Comparison of ENCODE assay signal across 13 cellular contexts in the genomic region with DNA sequence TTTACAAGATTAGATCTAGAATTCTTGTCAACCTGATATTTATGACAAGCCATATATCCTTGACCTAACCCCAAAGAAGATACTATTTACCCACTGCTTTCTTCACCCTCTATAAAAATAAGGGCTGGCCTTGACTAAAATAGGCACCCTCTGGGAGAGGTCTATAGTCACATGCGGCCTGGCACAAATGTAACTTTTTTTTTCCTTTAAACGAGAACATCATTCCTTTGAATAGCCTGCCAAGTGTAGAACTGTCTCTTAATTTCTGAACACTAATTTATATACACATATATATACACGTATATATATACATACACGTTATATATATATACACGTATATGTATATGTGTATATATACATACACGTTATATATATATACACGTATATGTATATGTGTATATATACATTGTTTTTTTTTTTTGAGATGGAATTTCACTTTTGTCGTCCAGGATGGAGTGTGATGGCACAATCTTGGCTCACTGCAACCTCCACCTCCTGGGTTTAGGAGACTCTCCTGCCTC. TPM values are rescaled to one million over a fixed set of nuclear protein-coding genes. Genes with fewer than 3 reads are reported as not detected.
DNase-seq lines count a peak whose midpoint lies in the region; ATAC-seq and TF ChIP-seq lines count a peak whose summit lies in the region.
"Had no signal": no experiment of that assay in that cellular context is flagged by ENCODE, and none has a peak within 500 bp of the region (broad histone marks: within the 10 kb centered on the region; RNA-seq: fewer than 3 reads in every experiment).

No MANE protein-coding gene starts in this region.

- POLR2A ChIA-PET in PC-3 (lab: Charles Lee; ENCODE audit: unreplicated experiment) = no interaction called here

- H3K79me2 ChIP-seq in PC-3 (ENCODE audit: low read length) (peaks cover 97% of the 10 kb centered on the region), MM.1S (ENCODE audit: low read length) (peaks cover 85% of the 10 kb centered on the region)

- peaks cover 0 to 3% (median under 1%) of the 10 kb centered on the region in 7 donors for H3K9me3 Mint-ChIP-seq in CD4-positive, CD25-positive, alpha-beta regulatory T cell

- H3K4me2 ChIP-seq in PC-3 (ENCODE audit: low read length) (peak overlapping the region; percentile 3; the same call in 1 of the 2 replicates), MM.1S (ENCODE audit: low read depth, low read length) (no peak overlapping the region; the same call in 1 of the 2 replicates)
- H3K4me2 ChIP-seq: BLaER1 had no signal

- H3K27ac ChIP-seq in CD4-positive, CD25-positive, alpha-beta regulatory T cell (ENCODE audit: insufficient read depth, low read length, poor library complexity, severe bottlenecking) = peak overlapping the region; percentile 55
- H3K27ac ChIP-seq in PC-3 (ENCODE audit: low read length) (no peak overlapping the region), neutrophil (peak overlapping the region; percentile 89), MM.1S (ENCODE audit: low read length) (no peak overlapping the region; the same call in 1 of the 2 replicates)
- H3K27ac ChIP-seq: BLaER1 had no signal

- no peaks in the 10 kb centered on the region for H3K27me3 ChIP-seq in CD4-positive, CD25-positive, alpha-beta regulatory T cell (ENCODE audit: control insufficient read depth, insufficient read depth, low read length)
- H3K27me3 ChIP-seq in PC-3 (ENCODE audit: low read length) = no peaks in the 10 kb centered on the region
- H3K27me3 ChIP-seq in neutrophil = no peaks in the 10 kb centered on the region
- H3K27me3 ChIP-seq in MM.1S (replicated peaks; ENCODE audit: insufficient read depth, low read length) = no peaks in the 10 kb centered on the region
- H3K27me3 ChIP-seq: BLaER1 had no signal

- peaks cover 6% of the 10 kb centered on the region for H3K36me3 Mint-ChIP-seq in CD4-positive, CD25-positive, alpha-beta regulatory T cell

- no peaks in the 10 kb centered on the region for H3K27me3 Mint-ChIP-seq in CD4-positive, CD25-positive, alpha-beta regulatory T cell

- H3K9me2 ChIP-seq in PC-3 (replicated peaks; ENCODE audit: low read length) (no peaks in the 10 kb centered on the region), MM.1S (replicated peaks; ENCODE audit: insufficient read depth, low read length) (no peaks in the 10 kb centered on the region)

- peaks cover 33 to 82% (median 53%) of the 10 kb centered on the region in 4 donors for H3K4me1 Mint-ChIP-seq in CD4-positive, CD25-positive, alpha-beta regulatory T cell

- H3K4me3 Mint-ChIP-seq in CD4-positive, CD25-positive, alpha-beta regulatory T cell = peak overlapping the region in 2 of 4 donors; percentile 7 to 57
- H3K4me3 Mint-ChIP-seq: mesothelial cell of epicardium had no signal

- BruUV-seq in PC-3 (replicated peaks; lab: Mats Ljungman, UMichigan) = no TSS peak

- H3K9me3 ChIP-seq in CD4-positive, CD25-positive, alpha-beta regulatory T cell (ENCODE audit: control insufficient read depth in 2 of 2, low read length in 2 of 2) = peaks cover 2 to 3% of the 10 kb centered on the region in 2 experiments
- H3K9me3 ChIP-seq in PC-3 (ENCODE audit: low read length) = no peaks in the 10 kb centered on the region
- H3K9me3 ChIP-seq in neutrophil = no peaks in the 10 kb centered on the region
- no peaks in the 10 kb centered on the region for H3K9me3 ChIP-seq in MM.1S (replicated peaks; ENCODE audit: insufficient read depth, low read length)

- no peak for TF ChIP-seq CTCF in PC-3 (conservative IDR thresholded peaks at IDR 0.05; ENCODE audit: low read depth, low read length)
- no peak for TF ChIP-seq CTCF in fibroblast of villous mesenchyme (IDR thresholded peaks at IDR 0.05; ENCODE audit: insufficient read depth, low read depth, low read length)
- no peak for TF ChIP-seq CTCF in neutrophil (IDR thresholded peaks at IDR 0.05)
- TF ChIP-seq CTCF in MM.1S (IDR thresholded peaks at IDR 0.05; ENCODE audit: low read length) = no peak

- intact Hi-C loops in PC-3 (cut with micrococcal nuclease) = no loop called here

- H4K20me1 ChIP-seq in PC-3 (ENCODE audit: low read length) = peaks cover 29% of the 10 kb centered on the region
- no peaks in the 10 kb centered on the region for H4K20me1 ChIP-seq in MM.1S (ENCODE audit: insufficient read depth, low read length)

- H3K36me3 ChIP-seq in CD4-positive, CD25-positive, alpha-beta regulatory T cell (ENCODE audit: control insufficient read depth, insufficient read depth, low read length) = peaks cover 1% of the 10 kb centered on the region
- H3K36me3 ChIP-seq in PC-3 (ENCODE audit: low read depth, low read length) (peaks cover 4% of the 10 kb centered on the region; the same call in 1 of the 2 replicates), neutrophil (no peaks in the 10 kb centered on the region), MM.1S (replicated peaks; ENCODE audit: insufficient read depth, low read length) (no peaks in the 10 kb centered on the region)

- no peak overlapping the region for H3K4me3 ChIP-seq in CD4-positive, CD25-positive, alpha-beta regulatory T cell (ENCODE audit: low read depth, low read length)
- H3K4me3 ChIP-seq in PC-3 (ENCODE audit: low read length) (no peak overlapping the region), fibroblast of villous mesenchyme (ENCODE audit: low read depth, low read length) (no peak overlapping the region), neutrophil (ENCODE audit: low read depth in 1 of 2, low read length in 1 of 2) (no peak overlapping the region), MM.1S (ENCODE audit: low read length) (no peak overlapping the region)
- H3K4me3 ChIP-seq: BLaER1 had no signal

- CTCF ChIA-PET in PC-3 (lab: Charles Lee) = no interaction called here

- H3K4me1 ChIP-seq in CD4-positive, CD25-positive, alpha-beta regulatory T cell (ENCODE audit: control insufficient read depth, insufficient read depth, low read length, poor library complexity, severe bottlenecking) = peaks cover 47% of the 10 kb centered on the region
- H3K4me1 ChIP-seq in PC-3 (ENCODE audit: insufficient read depth, low read length) = peaks cover 46% of the 10 kb centered on the region
- H3K4me1 ChIP-seq in neutrophil (ENCODE audit: control insufficient read depth in 1 of 2, insufficient read depth in 1 of 2, low read depth in 1 of 2, low read length in 1 of 2) = peaks cover 36 to 41% of the 10 kb centered on the region in 2 experiments
- H3K4me1 ChIP-seq in MM.1S (ENCODE audit: low read length) = peaks cover 11% of the 10 kb centered on the region

- H2AFZ ChIP-seq in PC-3 (ENCODE audit: low read length) = no peak overlapping the region
- H2AFZ ChIP-seq in MM.1S (ENCODE audit: low read length) = no peak overlapping the region

- DNase-seq in CD4-positive, CD25-positive, alpha-beta regulatory T cell = no peak
- DNase-seq in PC-3 (no peak), fibroblast of villous mesenchyme (ENCODE audit: low read depth) (peak; percentile 34), MM.1S (no peak), epidermal melanocyte (ENCODE audit: insufficient read length, low spot score) (no peak)
- DNase-seq: anterior cingulate cortex, NCI-H1694, SW 1271 had no signal

- no peak overlapping the region for H3K9ac ChIP-seq in PC-3 (ENCODE audit: low read length)
- no peak overlapping the region for H3K9ac ChIP-seq in MM.1S (ENCODE audit: low read length)
- H3K9ac ChIP-seq: BLaER1 had no signal

- no peak for ATAC-seq in CD4-positive, CD25-positive, alpha-beta regulatory T cell (ENCODE audit: low read depth in 2 of 2)
- ATAC-seq in PC-3 (no peak), GM19351 (IDR thresholded peaks at IDR 0.05; ENCODE audit: unreplicated experiment) (no peak), HG02840 (IDR thresholded peaks at IDR 0.05; ENCODE audit: low FRiP score, unreplicated experiment) (no peak)

- H3F3A ChIP-seq in PC-3 (ENCODE audit: low read length, unreplicated experiment) (peaks cover 9% of the 10 kb centered on the region), MM.1S (ENCODE audit: insufficient read depth, low read length) (no peaks in the 10 kb centered on the region)

- peak overlapping the region in 2 of 3 donors; percentile 76 to 83 for H3K27ac Mint-ChIP-seq in CD4-positive, CD25-positive, alpha-beta regulatory T cell

RNA-seq across cellular contexts. Expression of a gene that starts 18.6 kb away (rescaled TPM):
- total RNA-seq in CD4-positive, CD25-positive, alpha-beta regulatory T cell = 42.3 TPM
- 10 to 100 TPM in 1 of 4 donors, 1 to 10 TPM in 3; 6.7 to 10.3 (median 8.4) TPM for polyA plus RNA-seq in CD4-positive, CD25-positive, alpha-beta regulatory T cell
- total RNA-seq in PC-3 (2014; rRNA removed) (9.0 and 16.0 TPM in 2 replicates), fibroblast of villous mesenchyme (6.4 and 9.5 TPM in 2 replicates)

RNA-seq across cellular contexts. Expression of a gene that starts 49.4 kb away (rescaled TPM):
- total RNA-seq in CD4-positive, CD25-positive, alpha-beta regulatory T cell = 1.6 TPM
- polyA plus RNA-seq in CD4-positive, CD25-positive, alpha-beta regulatory T cell = 1 to 10 TPM; 2.7 to 5.8 (median 4.0) TPM
- 40.0 and 40.6 TPM in 2 replicates for total RNA-seq in PC-3 (2014; rRNA removed)
- total RNA-seq in fibroblast of villous mesenchyme = 26.4 and 28.9 TPM in 2 replicates

Comparison
In these comparisons a context has a peak if more than half of its experiments do, and no peak if none do; other contexts are left out.
1. H3K27ac ChIP-seq: peak in CD4-positive, CD25-positive, alpha-beta regulatory T cell (single experiment) and neutrophil (single experiment); none in PC-3 (single experiment) and MM.1S (single experiment).
2. RNA of a gene that starts 49.4 kb away (total RNA-seq): 40.0 to 40.6 TPM in PC-3 and 26.4 to 28.9 TPM in fibroblast of villous mesenchyme; 1.6 TPM in CD4-positive, CD25-positive, alpha-beta regulatory T cell (single experiment); every median in the first group is over 10 times any median in the second.